ENCODE assay signal across 35 cellular contexts in genomic region chr11:66823700-66824099, GRCh38. TPM values are rescaled to one million over a fixed set of nuclear protein-coding genes. Genes with fewer than 3 reads are reported as not detected.
DNase-seq lines count a peak whose midpoint lies in the region; ATAC-seq, FAIRE-seq and TF ChIP-seq lines count a peak whose summit lies in the region.
"Had no signal": no experiment of that assay in that cellular context is flagged by ENCODE, and none has a peak within 500 bp of the region (broad histone marks: within the 10 kb centered on the region; RNA-seq: fewer than 3 reads in every experiment).

No MANE protein-coding gene starts in this region.

- in situ Hi-C loops in K562 (cut with MboI): no loop called here

- H3K9me1 ChIP-seq in K562 (ENCODE audit: control insufficient read depth, insufficient read depth, low read length): no peaks in the 10 kb centered on the region

- TF ChIP-seq CTCF in K562 (IDR thresholded peaks at IDR 0.05 in 2 of 3, conservative IDR thresholded peaks at IDR 0.05 in 1 of 3; ENCODE audit: insufficient read depth in 2 of 3, low read depth in 1 of 3, low read length in 3 of 3) (no peak), progenitor cell of endocrine pancreas (IDR thresholded peaks at IDR 0.05; ENCODE audit: unreplicated experiment) (no peak)

- no peaks in the 10 kb centered on the region for H3K79me2 ChIP-seq in K562 (ENCODE audit: control insufficient read depth, insufficient read depth, low read length)

- POLR2A ChIA-PET in K562 (lab: Yijun Ruan, JAX): interaction anchor here (0.8 to 1.3 kb wide), 3 partner anchors 9 to 122 kb away, joined by 3 to 5 read pairs (median 3); partner anchors contain the start of gene RCE1

- no peaks in the 10 kb centered on the region for H3K4me1 ChIP-seq in K562 (replicated peaks in 1 of 2; ENCODE audit: control insufficient read depth in 2 of 2, insufficient read depth in 2 of 2, low read length in 2 of 2)
- H3K4me1 ChIP-seq: A549, BE2C, BLaER1 had no signal

- no peak overlapping the region for H3K4me3 Mint-ChIP-seq in activated T-cell treated with anti-CD3 and anti-CD28 coated beads, Interleukin-2, amount 50 U/mL, for 72 hours
- H3K4me3 Mint-ChIP-seq in progenitor cell of endocrine pancreas (ENCODE audit: low read depth): no peak overlapping the region
- H3K4me3 Mint-ChIP-seq: B cell; CD14-positive monocyte; CD4-positive, alpha-beta memory T cell; CD4-positive, alpha-beta T cell; CD8-positive, alpha-beta memory T cell; CD8-positive, alpha-beta T cell had no signal

- no peaks in the 10 kb centered on the region for H4K20me1 ChIP-seq in K562 (replicated peaks; ENCODE audit: control insufficient read depth, insufficient read depth, low read length)
- H4K20me1 ChIP-seq: BLaER1; BLaER1 treated with 17β-estradiol and CSF1 and Interleukin-3, amounts not matched to agents 10 nM and 100 nM had no signal

- no peak overlapping the region for H3K4me3 ChIP-seq in K562
- H3K4me3 ChIP-seq: A549; BLaER1; BLaER1 treated with 17β-estradiol and CSF1 and Interleukin-3, amounts not matched to agents 10 nM and 100 nM had no signal

- no peak for TF ChIP-seq EP300 in K562 (IDR thresholded peaks at IDR 0.05; ENCODE audit: low read length)

- WGBS in K562 (ENCODE audit: insufficient coverage, low coverage, missing lambda C conversion rate): 85% methylated on average over 4 of the region's 4 CpGs

- intact Hi-C loops in K562 (cut with micrococcal nuclease): no loop called here

- H3K27ac Mint-ChIP-seq in activated T-cell treated with anti-CD3 and anti-CD28 coated beads, Interleukin-2, amount 50 U/mL, for 72 hours: peak overlapping the region; percentile 35
- H3K27ac Mint-ChIP-seq in progenitor cell of endocrine pancreas: peak overlapping the region; percentile 79
- H3K27ac Mint-ChIP-seq: B cell; CD14-positive monocyte; CD4-positive, alpha-beta memory T cell; CD4-positive, alpha-beta T cell; CD4-positive, CD25-positive, alpha-beta regulatory T cell; CD8-positive, alpha-beta memory T cell; CD8-positive, alpha-beta T cell had no signal

- no peak overlapping the region for H3K27ac ChIP-seq in K562 (ENCODE audit: extremely low read depth, low read depth, low read length)
- H3K27ac ChIP-seq: 22Rv1; A549; BLaER1; BLaER1 treated with 17β-estradiol and CSF1 and Interleukin-3, amounts not matched to agents 10 nM and 100 nM; C4-2B had no signal

- no peaks in the 10 kb centered on the region for H3K9me3 ChIP-seq in K562 (replicated peaks; ENCODE audit: control insufficient read depth, insufficient read depth, low read depth, low read length)
- H3K9me3 ChIP-seq: A549; BE2C; BLaER1; BLaER1 treated with 17β-estradiol and CSF1 and Interleukin-3, amounts not matched to agents 10 nM and 100 nM had no signal

- no peaks in the 10 kb centered on the region for H3K4me1 Mint-ChIP-seq in activated T-cell treated with anti-CD3 and anti-CD28 coated beads, Interleukin-2, amount 50 U/mL, for 72 hours (ENCODE audit: low read depth)
- no peaks in the 10 kb centered on the region for H3K4me1 Mint-ChIP-seq in progenitor cell of endocrine pancreas (ENCODE audit: low read depth)
- H3K4me1 Mint-ChIP-seq: B cell; CD14-positive monocyte; CD4-positive, alpha-beta memory T cell; CD8-positive, alpha-beta memory T cell had no signal

- no peaks in the 10 kb centered on the region for H3K27me3 Mint-ChIP-seq in activated T-cell treated with anti-CD3 and anti-CD28 coated beads, Interleukin-2, amount 50 U/mL, for 72 hours (ENCODE audit: low read depth)
- no peaks in the 10 kb centered on the region for H3K27me3 Mint-ChIP-seq in progenitor cell of endocrine pancreas
- H3K27me3 Mint-ChIP-seq: B cell; CD4-positive, alpha-beta memory T cell; CD4-positive, alpha-beta T cell; CD8-positive, alpha-beta memory T cell had no signal

- CTCF ChIA-PET in K562 (lab: Yijun Ruan, JAX; ENCODE audit: low intra/inter-chr PET ratio): no interaction called here

- no peak for TF ChIP-seq RAD21 in K562 (CRISPR knock-in tag; conservative IDR thresholded peaks at IDR 0.05 in 1 of 2, IDR thresholded peaks at IDR 0.05 in 1 of 2)

- no peak overlapping the region for H3K9ac ChIP-seq in K562 (ENCODE audit: insufficient read depth in 1 of 2, low read depth in 2 of 2, low read length in 2 of 2)
- H3K9ac ChIP-seq: BLaER1; BLaER1 treated with 17β-estradiol and CSF1 and Interleukin-3, amounts not matched to agents 10 nM and 100 nM had no signal

- FAIRE-seq in K562 (lab: Jason Lieb, UNC): peak; percentile 65
- FAIRE-seq: A204.1, A549, D721Med had no signal

- no peak for DNase-seq in activated T-cell treated with anti-CD3 and anti-CD28 coated beads, Interleukin-2, amount 50 U/mL, for 72 hours
- DNase-seq in activated T-cell treated with anti-CD3 and anti-CD28 coated beads, Interleukin-2, amount 50 U/mL, for 1 hour: no peak
- DNase-seq in K562 (ENCODE audit: extremely low read depth in 1 of 4, low spot score in 3 of 4) (no peak), progenitor cell of endocrine pancreas (ENCODE audit: low spot score, unreplicated experiment) (no peak), cortex of kidney (lab: John Stamatoyannopoulos, UW) (no peak)
- DNase-seq: 8988T; ACHN; AML-193; BE2C; C1 segment of cervical spinal cord; Caco-2; Calu3; CD4-positive, alpha-beta memory T cell; CD4-positive, alpha-beta T cell; CD4-positive, CD25-positive, alpha-beta regulatory T cell; CD8-positive, alpha-beta memory T cell; CD8-positive, alpha-beta T cell; COR-L47; DMS 273 treated with DMSO at 0.1 percent for 48 hours; DMS153; DMS53; DMS79; DMS79 treated with DMSO at 0.1 percent for 48 hours; DND-41; EL had no signal

- H2AFZ ChIP-seq in K562 (ENCODE audit: low read depth, low read length): no peak overlapping the region

- H3K36me3 ChIP-seq in K562 (ENCODE audit: control insufficient read depth, insufficient read depth, low read length): no peaks in the 10 kb centered on the region
- H3K36me3 ChIP-seq: BE2C had no signal

- TF ChIP-seq POLR2A in K562 (conservative IDR thresholded peaks at IDR 0.05): no peak

- H3K27me3 ChIP-seq in K562 (ENCODE audit: control insufficient read depth in 2 of 2, insufficient read depth in 2 of 2, low read length in 2 of 2): no peaks in the 10 kb centered on the region
- H3K27me3 ChIP-seq: BE2C; BLaER1; BLaER1 treated with 17β-estradiol and CSF1 and Interleukin-3, amounts not matched to agents 10 nM and 100 nM had no signal

- no peaks in the 10 kb centered on the region for H3K9me3 Mint-ChIP-seq in activated T-cell treated with anti-CD3 and anti-CD28 coated beads, Interleukin-2, amount 50 U/mL, for 72 hours
- no peaks in the 10 kb centered on the region for H3K9me3 Mint-ChIP-seq in progenitor cell of endocrine pancreas (ENCODE audit: low read depth)
- H3K9me3 Mint-ChIP-seq: CD14-positive monocyte; CD4-positive, alpha-beta memory T cell; CD4-positive, alpha-beta T cell; CD4-positive, CD25-positive, alpha-beta regulatory T cell; CD8-positive, alpha-beta memory T cell; CD8-positive, alpha-beta T cell had no signal

- BruUV-seq in K562 (replicated peaks; lab: Mats Ljungman, UMichigan): no TSS peak

- ATAC-seq in activated T-cell treated with anti-CD3 and anti-CD28 coated beads, Interleukin-2, amount 50 U/mL, for 72 hours (replicated peaks in 1 of 2): no peak
- no peak for ATAC-seq in K562
- ATAC-seq in GM18858 (IDR thresholded peaks at IDR 0.05; ENCODE audit: unreplicated experiment): no peak
- ATAC-seq: A549; CD8-positive, alpha-beta T cell had no signal

- H3K4me2 ChIP-seq in K562 (ENCODE audit: insufficient read depth, low read length): no peak overlapping the region
- H3K4me2 ChIP-seq: A549; BLaER1; BLaER1 treated with 17β-estradiol and CSF1 and Interleukin-3, amounts not matched to agents 10 nM and 100 nM had no signal

- H3K36me3 Mint-ChIP-seq in activated T-cell treated with anti-CD3 and anti-CD28 coated beads, Interleukin-2, amount 50 U/mL, for 72 hours (ENCODE audit: insufficient read depth in 2 of 2): no peaks in the 10 kb centered on the region
- peaks cover 4% of the 10 kb centered on the region for H3K36me3 Mint-ChIP-seq in progenitor cell of endocrine pancreas (ENCODE audit: insufficient read depth)
- H3K36me3 Mint-ChIP-seq: CD14-positive monocyte had no signal

RNA-seq across cellular contexts. Expression of gene RCE1, which starts 19.5 kb away (rescaled TPM):
- total RNA-seq in activated T-cell treated with anti-CD3 and anti-CD28 coated beads, Interleukin-2, amount 50 U/mL, for 72 hours: 10 to 100 TPM; 27.2 to 29.6 TPM
- total RNA-seq in K562 (2011; cell fraction: chromatin; rRNA removed; ENCODE audit: low replicate concordance): 20.0 and 55.8 TPM in 2 replicates
- total RNA-seq in K562 (2011; cell fraction: nucleolus; rRNA removed): 76.0 and 85.1 TPM in 2 replicates
- 47.9 and 52.4 TPM in 2 replicates for total RNA-seq in K562 (2011; cell fraction: nucleoplasm; rRNA removed)
- total RNA-seq in K562 (2014; rRNA removed): 41.3 and 41.5 TPM in 2 replicates
- 8.8 and 10.6 TPM in 2 replicates for total RNA-seq in K562 (2014; rRNA removed; fragmentation: Illumina TruSeq; extraction: Trizol)
- total RNA-seq in K562 (2015; rRNA removed; fragmentation: Illumina TruSeq; extraction: Trizol): 17.8 and 18.7 TPM in 2 replicates
- 26.3 and 27.7 TPM in 2 replicates for total RNA-seq in K562 (2021)
- polyA plus RNA-seq in K562 (2011; rRNA removed): 13.9 and 25.0 TPM in 2 replicates
- polyA plus RNA-seq in K562 (2011; cell fraction: cytosol; rRNA removed): 36.6 and 88.7 TPM in 2 replicates
- 50.0 and 76.3 TPM in 2 replicates for polyA plus RNA-seq in K562 (2011; cell fraction: nucleus; rRNA removed)
- 24.5 and 28.6 TPM in 2 replicates for polyA plus RNA-seq in K562 (2012)
- 15.1 and 20.9 TPM in 2 replicates for polyA plus RNA-seq in K562 (2014; fragmentation: Illumina TruSeq; extraction: Trizol)
- polyA plus RNA-seq in K562 (2014; fragmentation: Nextera tagmentation; extraction: Ambion mirVana): 1 to 10 TPM in 1 of 2 experiments, under 1 TPM in 1; 0.75 to 3.0 TPM
- 31.1 and 31.9 TPM in 2 replicates for polyA plus RNA-seq in K562 (2014; rRNA removed)
- polyA minus RNA-seq in K562 (2011; rRNA and poly(A)+ RNA removed): 6.2 and 7.5 TPM in 2 replicates
- polyA minus RNA-seq in K562 (2011; cell fraction: cytosol; rRNA and poly(A)+ RNA removed): 16.9 and 20.8 TPM in 2 replicates
- 22.8 and 26.4 TPM in 2 replicates for polyA minus RNA-seq in K562 (2011; cell fraction: nucleus; rRNA and poly(A)+ RNA removed)
- total RNA-seq in progenitor cell of endocrine pancreas: 32.7 and 33.3 TPM in 2 replicates

RNA-seq across cellular contexts. Expression of gene LRFN4, which starts 33.2 kb away (rescaled TPM):
- 10 to 100 TPM; 13.4 to 18.3 TPM for total RNA-seq in activated T-cell treated with anti-CD3 and anti-CD28 coated beads, Interleukin-2, amount 50 U/mL, for 72 hours
- 6.4 and 27.6 TPM in 2 replicates for total RNA-seq in K562 (2011; cell fraction: chromatin; rRNA removed; ENCODE audit: low replicate concordance)
- 47.9 and 52.9 TPM in 2 replicates for total RNA-seq in K562 (2011; cell fraction: nucleolus; rRNA removed)
- 13.7 and 16.8 TPM in 2 replicates for total RNA-seq in K562 (2011; cell fraction: nucleoplasm; rRNA removed)
- total RNA-seq in K562 (2014; rRNA removed): 41.3 and 53.0 TPM in 2 replicates
- total RNA-seq in K562 (2014; rRNA removed; fragmentation: Illumina TruSeq; extraction: Trizol): 1.1 and 1.5 TPM in 2 replicates
- 19.4 and 23.0 TPM in 2 replicates for total RNA-seq in K562 (2015; rRNA removed; fragmentation: Illumina TruSeq; extraction: Trizol)
- 59.5 and 60.1 TPM in 2 replicates for total RNA-seq in K562 (2021)
- 6.7 and 11.3 TPM in 2 replicates for polyA plus RNA-seq in K562 (2011; rRNA removed)
- 17.4 and 75.5 TPM in 2 replicates for polyA plus RNA-seq in K562 (2011; cell fraction: cytosol; rRNA removed)
- 36.1 and 82.9 TPM in 2 replicates for polyA plus RNA-seq in K562 (2011; cell fraction: nucleus; rRNA removed)
- polyA plus RNA-seq in K562 (2012): 18.4 and 21.2 TPM in 2 replicates
- 1.1 and 9.0 TPM in 2 replicates for polyA plus RNA-seq in K562 (2014; fragmentation: Illumina TruSeq; extraction: Trizol)
- polyA plus RNA-seq in K562 (2014; fragmentation: Nextera tagmentation; extraction: Ambion mirVana): under 1 TPM; 0.10 to 0.14 TPM
- polyA plus RNA-seq in K562 (2014; rRNA removed): 31.5 and 32.3 TPM in 2 replicates
- polyA minus RNA-seq in K562 (2011; rRNA and poly(A)+ RNA removed): 1.4 and 3.4 TPM in 2 replicates
- polyA minus RNA-seq in K562 (2011; cell fraction: cytosol; rRNA and poly(A)+ RNA removed): 23.3 and 29.6 TPM in 2 replicates
- 12.9 and 13.5 TPM in 2 replicates for polyA minus RNA-seq in K562 (2011; cell fraction: nucleus; rRNA and poly(A)+ RNA removed)
- total RNA-seq in progenitor cell of endocrine pancreas: 19.6 and 20.2 TPM in 2 replicates
